ENCODE assay signal across 10 cellular contexts in genomic region chr11:116993599-116993998, GRCh38.
A peak's percentile ranks its signal among the peaks of the same experiment; 100 is the strongest.
DNase-seq lines count a peak whose midpoint lies in the region; ATAC-seq and TF ChIP-seq lines count a peak whose summit lies in the region.
"Had no signal": no experiment of that assay in that cellular context is flagged by ENCODE, and none has a peak within 500 bp of the region (broad histone marks: within the 10 kb centered on the region; RNA-seq: fewer than 3 reads in every experiment).

No MANE protein-coding gene starts in this region.

- no peaks in the 10 kb centered on the region for H3K36me3 Mint-ChIP-seq in endodermal cell (ENCODE audit: low read depth)

- H3K4me1 ChIP-seq in endodermal cell (ENCODE audit: control insufficient read depth, insufficient read depth, low read length), result peaks cover 13% of the 10 kb centered on the region

- peaks cover 37% of the 10 kb centered on the region for H3K4me1 Mint-ChIP-seq in endodermal cell

- H3K4me3 ChIP-seq in endodermal cell (ENCODE audit: low read length), result no peak overlapping the region
- H3K4me3 ChIP-seq: SK-N-MC had no signal

- DNase-seq in NCI-H2081 (lab: John Stamatoyannopoulos, UW), result peak; percentile 21 to 29
- DNase-seq in NCI-H2081 treated with DMSO at 0.1 percent for 48 hours (lab: John Stamatoyannopoulos, UW), result no peak
- peak; percentile 42 for DNase-seq in T follicular helper cell (ENCODE audit: low read depth)
- no peak for DNase-seq in endodermal cell
- no peak for DNase-seq in omental fat pad (ENCODE audit: low spot score)
- no peak for DNase-seq in SKM-1 (lab: John Stamatoyannopoulos, UW; ENCODE audit: unreplicated experiment)
- no peak for DNase-seq in activated gamma-delta T cell treated with Interleukin-2 at 50 U/mL for 16 hours
- DNase-seq in ACHN, result no peak
- DNase-seq: mammary epithelial cell had no signal

- H3K4me3 Mint-ChIP-seq in endodermal cell, result no peak overlapping the region

- no peaks in the 10 kb centered on the region for H3K36me3 ChIP-seq in endodermal cell (ENCODE audit: control insufficient read depth, insufficient read depth, low read length)

- H3K27me3 ChIP-seq in endodermal cell (ENCODE audit: control insufficient read depth, insufficient read depth, low read length, poor library complexity, severe bottlenecking), result no peaks in the 10 kb centered on the region

- 56 to 75% methylated on average over 4 to 6 of the region's 6 CpGs for WGBS in endodermal cell (ENCODE audit: insufficient coverage in 1 of 2, insufficient read length in 1 of 2), 2 experiments

- H3K27ac ChIP-seq in endodermal cell (ENCODE audit: low read depth, low read length), result peak overlapping the region; percentile 45
- H3K27ac ChIP-seq: SK-N-MC had no signal

- peak; percentile 27 for ATAC-seq in omental fat pad (ENCODE audit: low FRiP score)

- no peaks in the 10 kb centered on the region for H3K9me3 Mint-ChIP-seq in endodermal cell

- no peaks in the 10 kb centered on the region for H3K9me3 ChIP-seq in endodermal cell (ENCODE audit: control insufficient read depth, low read length)

- in situ Hi-C loops in ACHN (cut with HindIII; ENCODE audit: low pct_ligation_motif_present, low pct_unique_long_range_greater_than_20kb, low sequenced_read_pairs), result no loop called here

- peak overlapping the region; percentile 3 for H3K27ac Mint-ChIP-seq in endodermal cell

- TF ChIP-seq CTCF in endodermal cell (conservative IDR thresholded peaks at IDR 0.05) (no peak), omental fat pad (IDR thresholded peaks at IDR 0.05) (no peak)

- H3K27me3 Mint-ChIP-seq in endodermal cell (ENCODE audit: insufficient read depth), result no peaks in the 10 kb centered on the region

- no peak overlapping the region for H3K9ac ChIP-seq in endodermal cell (ENCODE audit: extremely low read depth, low read length, poor library complexity, severe bottlenecking)

Comparison
In these comparisons a context has a peak if more than half of its experiments do, and no peak if none do; other contexts are left out.
1. DNase-seq: peak in NCI-H2081 (2 of 2) and T follicular helper cell (single experiment); none in NCI-H2081 treated with DMSO at 0.1 percent for 48 hours (single experiment), endodermal cell (single experiment), omental fat pad (single experiment), SKM-1 (single experiment), activated gamma-delta T cell treated with Interleukin-2 at 50 U/mL for 16 hours (single experiment) and ACHN (single experiment).